In the genomic region with DNA sequence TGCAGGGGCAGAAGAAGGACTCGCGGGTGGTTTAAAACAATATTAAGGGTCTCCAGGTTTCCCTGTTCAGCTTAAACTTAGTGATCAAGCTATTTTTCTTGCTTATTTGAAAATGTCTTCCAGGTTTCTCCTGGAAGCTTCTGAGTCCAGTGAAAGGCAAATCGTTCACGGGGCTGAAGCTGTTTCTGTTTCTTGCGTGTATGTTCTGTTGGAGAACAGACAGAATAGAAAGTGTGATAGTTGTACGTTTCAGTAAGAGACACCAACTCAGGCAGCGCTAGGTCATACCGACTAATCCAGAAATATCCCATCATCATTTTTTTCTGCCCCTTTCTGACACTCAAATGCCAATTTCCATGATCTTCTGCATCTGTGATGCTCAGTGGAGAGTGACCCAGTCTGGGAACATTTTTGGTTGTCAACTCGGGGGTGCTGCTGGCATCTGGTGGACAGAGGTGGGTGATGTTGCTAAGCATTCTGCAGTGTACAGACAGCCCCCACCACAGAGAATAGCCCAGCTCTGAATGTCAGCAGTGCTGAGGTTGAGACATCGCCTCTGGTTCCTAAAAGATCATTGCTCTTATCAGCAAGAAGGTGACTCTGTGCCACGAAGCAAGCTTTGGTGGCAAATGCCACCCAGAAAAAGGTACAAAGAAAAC, we compare ENCODE assay signal across 8 cellular contexts. TPM values are rescaled to one million over a fixed set of nuclear protein-coding genes. Genes with fewer than 3 reads are reported as not detected.
A peak's percentile ranks its signal among the peaks of the same experiment; 100 is the strongest.
DNase-seq lines count a peak whose midpoint lies in the region; ATAC-seq and TF ChIP-seq lines count a peak whose summit lies in the region.

No MANE protein-coding gene starts in this region.

- peaks cover 22% of the 10 kb centered on the region for H3K27me3 Mint-ChIP-seq in activated T-cell treated with anti-CD3 and anti-CD28 coated beads, Interleukin-2, amount 50 U/mL, for 24 hours

- no peaks in the 10 kb centered on the region for H3K9me3 ChIP-seq in heart right ventricle
- H3K9me3 ChIP-seq in transverse colon, result no peaks in the 10 kb centered on the region

- TF ChIP-seq CTCF in heart right ventricle (IDR thresholded peaks at IDR 0.05), result peak in 4 of 9 donors; percentile 18 to 32 (median 24)
- no peak for TF ChIP-seq CTCF in transverse colon (IDR thresholded peaks at IDR 0.05)

- in situ Hi-C loops in transverse colon (cut with MboI; ENCODE audit: low pct_ligation_motif_present in 1 of 4, low pct_unique_long_range_greater_than_20kb in 1 of 4, low sequenced_read_pairs in 3 of 4), result no loop called here

- no peak for DNase-seq in heart right ventricle
- DNase-seq in left ventricle myocardium superior, result no peak
- DNase-seq in activated T-cell treated with anti-CD3 and anti-CD28 coated beads, Interleukin-2, amount 50 U/mL, for 24 hours, result peak; percentile 52
- peak; percentile 15 for DNase-seq in inferior parietal cortex (ENCODE audit: extremely low spot score)
- no peak for DNase-seq in transverse colon
- DNase-seq in Ammon's horn (ENCODE audit: low spot score), result no peak

- H3K4me1 ChIP-seq in heart right ventricle (peaks cover 0 to 62% (median 38%) of the 10 kb centered on the region in 9 donors), transverse colon (peaks cover 4 to 36% (median 22%) of the 10 kb centered on the region in 4 donors)

- TF ChIP-seq POLR2A in transverse colon (IDR thresholded peaks at IDR 0.05), result peak; percentile 5

- peaks cover 63% of the 10 kb centered on the region for H3K4me1 Mint-ChIP-seq in activated T-cell treated with anti-CD3 and anti-CD28 coated beads, Interleukin-2, amount 50 U/mL, for 24 hours (ENCODE audit: low read depth)

- H3K27ac ChIP-seq in heart right ventricle (peak overlapping the region; percentile 93 to 99 (median 97)), transverse colon (peak overlapping the region; percentile 84 to 92 (median 90))

- TF ChIP-seq EP300 in transverse colon (IDR thresholded peaks at IDR 0.05; ENCODE audit: low read depth), result no peak

- H3K27me3 ChIP-seq in heart right ventricle, result no peaks in the 10 kb centered on the region
- no peaks in the 10 kb centered on the region for H3K27me3 ChIP-seq in transverse colon

- H3K4me3 ChIP-seq in heart right ventricle (peak overlapping the region in 9 of 10 donors; percentile 68 to 96 (median 89)), transverse colon (peak overlapping the region in 2 of 4 donors; percentile 72 to 77)

- H3K36me3 ChIP-seq in heart right ventricle (peaks cover 4 to 35% (median 25%) of the 10 kb centered on the region in 9 donors), transverse colon (no peaks in the 10 kb centered on the region)

- intact Hi-C loops in heart right ventricle (cut with DNase I) (loop anchor here in 5 of 10 donors (5.0 to 10.0 kb wide), 4 partner anchors 46 to 82 kb away; no protein-coding TSS in a partner anchor), left ventricle myocardium superior (cut with micrococcal nuclease) (no loop called here), transverse colon (cut with DNase I; ENCODE audit: low total_unique reads) (loop anchor here (5.0 kb wide), 2 partner anchors 47 to 257 kb away; no protein-coding TSS in a partner anchor)

- no peaks in the 10 kb centered on the region for H3K9me3 Mint-ChIP-seq in activated T-cell treated with anti-CD3 and anti-CD28 coated beads, Interleukin-2, amount 50 U/mL, for 24 hours

- H3K36me3 Mint-ChIP-seq in activated T-cell treated with anti-CD3 and anti-CD28 coated beads, Interleukin-2, amount 50 U/mL, for 24 hours (ENCODE audit: low read depth), result peaks cover 6% of the 10 kb centered on the region

- peak overlapping the region; percentile 13 for H3K27ac Mint-ChIP-seq in activated T-cell treated with anti-CD3 and anti-CD28 coated beads, Interleukin-2, amount 50 U/mL, for 24 hours

- 43 to 55% methylated on average over 11 of the region's 11 CpGs for WGBS in heart right ventricle, 2 donors
- 27 to 48% methylated on average over 6 to 11 of the region's 11 CpGs for WGBS in transverse colon (ENCODE audit: low coverage in 1 of 2), 2 donors

- H3K4me3 Mint-ChIP-seq in activated T-cell treated with anti-CD3 and anti-CD28 coated beads, Interleukin-2, amount 50 U/mL, for 24 hours, result peak overlapping the region; percentile 59

- peak in 4 of 8 donors; percentile 3 to 14 (median 10) for ATAC-seq in heart right ventricle
- ATAC-seq in left ventricle myocardium superior, result no peak
- ATAC-seq in HG02763 (IDR thresholded peaks at IDR 0.05; ENCODE audit: unreplicated experiment), result no peak
- ATAC-seq in HG02870 (IDR thresholded peaks at IDR 0.05; ENCODE audit: unreplicated experiment), result no peak

RNA-seq across cellular contexts. Expression of gene KLF2, which starts 4.3 kb away (rescaled TPM):
- total RNA-seq in heart right ventricle (10 to 100 TPM; 25.5 to 76.2 (median 50.4) TPM), left ventricle myocardium superior (72.1 TPM), transverse colon (10 to 100 TPM; 19.9 to 74.4 (median 48.9) TPM)
- polyA plus RNA-seq in heart right ventricle, result 10 to 100 TPM; 22.4 to 73.5 TPM

Comparison
In these comparisons a context has a peak if more than half of its experiments do, and no peak if none do; other contexts are left out.
1. DNase-seq: peak in activated T-cell treated with anti-CD3 and anti-CD28 coated beads, Interleukin-2, amount 50 U/mL, for 24 hours (single experiment) and inferior parietal cortex (single experiment); none in heart right ventricle (0 of 2), left ventricle myocardium superior (single experiment), transverse colon (single experiment) and Ammon's horn (single experiment).